22 cellular contexts compared by ENCODE assay signal in the genomic region with DNA sequence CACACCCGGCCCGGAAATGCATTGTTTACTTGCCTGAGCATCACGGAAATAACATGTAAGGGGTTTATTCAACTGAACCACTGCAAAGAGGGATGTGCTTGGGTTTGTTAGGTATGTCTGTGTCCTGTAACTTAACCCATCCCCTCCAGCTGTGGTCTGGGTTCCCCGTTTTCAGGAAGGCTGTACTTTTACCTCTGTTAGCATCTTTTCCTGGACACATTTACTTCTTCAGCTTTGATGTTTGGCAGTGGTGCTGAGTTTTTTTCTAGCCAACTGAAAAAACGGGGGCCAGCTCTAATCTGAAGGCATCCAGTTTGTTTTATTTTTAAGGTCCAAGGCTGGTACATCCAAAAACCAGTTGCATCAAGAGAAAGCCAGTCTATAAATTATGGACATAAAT.
"Had no signal": no experiment of that assay in that cellular context is flagged by ENCODE, and none has a peak within 500 bp of the region (broad histone marks: within the 10 kb centered on the region; RNA-seq: fewer than 3 reads in every experiment).

No MANE protein-coding gene starts in this region.

- DNase-seq: dermis blood vessel endothelial cell; effector memory CD8-positive, alpha-beta T cell; erythroblast; esophagus squamous epithelium; foreskin melanocyte; hippocampal formation; kidney; natural killer cell; right lobe of liver; small intestine; stimulated activated CD4-positive, alpha-beta T cell treated with anti-CD3 and anti-CD28 coated beads, Interleukin-15, amount 100 ng/mL, for 24 hours; stimulated activated CD4-positive, alpha-beta T cell treated with anti-CD3 and anti-CD28 coated beads, Interleukin-2, amount 100 ng/mL, for 48 hours; stimulated activated naive B cell treated with anti-CD40 and anti-IgM and Interleukin-4, amounts not matched to agents 10 μg/mL and 1 μg/mL and 100 μg/mL, for 72 hours; upper lobe of right lung had no signal

- H3K9me3 Mint-ChIP-seq: natural killer cell; stimulated activated naive CD8-positive, alpha-beta T cell treated with anti-CD3 and anti-CD28 coated beads, Interleukin-15, Interleukin-2, amounts not matched to agents 100 ng/mL and 50 ng/mL, for 24 hours had no signal

- H3K4me1 ChIP-seq: upper lobe of right lung had no signal

- H3K27me3 Mint-ChIP-seq: effector memory CD8-positive, alpha-beta T cell; memory B cell; stimulated activated naive B cell treated with anti-CD40 and anti-IgM and Interleukin-4, amounts not matched to agents 10 μg/mL and 1 μg/mL and 100 μg/mL, for 72 hours; stimulated activated naive CD8-positive, alpha-beta T cell treated with anti-CD3 and anti-CD28 coated beads, Interleukin-15, Interleukin-2, amounts not matched to agents 100 ng/mL and 50 ng/mL, for 24 hours had no signal

- H3K36me3 ChIP-seq: esophagus squamous epithelium, right lobe of liver, thoracic aorta, tibial nerve, upper lobe of right lung had no signal

- H3K4me3 ChIP-seq: coronary artery, esophagus squamous epithelium, lung, right lobe of liver, thoracic aorta, tibial nerve, upper lobe of right lung had no signal

- H3K27ac ChIP-seq: coronary artery, right lobe of liver, thoracic aorta, upper lobe of right lung had no signal

- H3K27me3 ChIP-seq: right lobe of liver, tibial nerve, upper lobe of right lung had no signal

- ATAC-seq: effector memory CD8-positive, alpha-beta T cell; left lobe of liver; natural killer cell; stimulated activated naive B cell treated with anti-CD40 and anti-IgM and Interleukin-4, amounts not matched to agents 10 μg/mL and 1 μg/mL and 100 μg/mL, for 72 hours; upper lobe of right lung had no signal

- H3K36me3 Mint-ChIP-seq: memory B cell; natural killer cell; stimulated activated naive B cell treated with anti-CD40 and anti-IgM and Interleukin-4, amounts not matched to agents 10 μg/mL and 1 μg/mL and 100 μg/mL, for 72 hours had no signal

- FAIRE-seq: endometrium, kidney, small intestine had no signal

- H3K4me3 Mint-ChIP-seq: effector memory CD8-positive, alpha-beta T cell; memory B cell; natural killer cell; stimulated activated naive B cell treated with anti-CD40 and anti-IgM and Interleukin-4, amounts not matched to agents 10 μg/mL and 1 μg/mL and 100 μg/mL, for 72 hours; stimulated activated naive CD8-positive, alpha-beta T cell treated with anti-CD3 and anti-CD28 coated beads, Interleukin-15, Interleukin-2, amounts not matched to agents 100 ng/mL and 50 ng/mL, for 24 hours had no signal

- H3K4me1 Mint-ChIP-seq: memory B cell; natural killer cell; stimulated activated naive B cell treated with anti-CD40 and anti-IgM and Interleukin-4, amounts not matched to agents 10 μg/mL and 1 μg/mL and 100 μg/mL, for 72 hours had no signal

- H3K9me3 ChIP-seq: esophagus squamous epithelium, right lobe of liver, thoracic aorta, tibial nerve, upper lobe of right lung had no signal

- H3K27ac Mint-ChIP-seq: effector memory CD8-positive, alpha-beta T cell; memory B cell; natural killer cell; stimulated activated naive B cell treated with anti-CD40 and anti-IgM and Interleukin-4, amounts not matched to agents 10 μg/mL and 1 μg/mL and 100 μg/mL, for 72 hours; stimulated activated naive CD8-positive, alpha-beta T cell treated with anti-CD3 and anti-CD28 coated beads, Interleukin-15, Interleukin-2, amounts not matched to agents 100 ng/mL and 50 ng/mL, for 24 hours had no signal
